ENCODE assay signal across 8 cellular contexts in genomic region chr14:74860899-74861733, GRCh38. TPM values are rescaled to one million over a fixed set of nuclear protein-coding genes. Genes with fewer than 3 reads are reported as not detected.
DNase-seq lines count a peak whose midpoint lies in the region; ATAC-seq, FAIRE-seq and TF ChIP-seq lines count a peak whose summit lies in the region.

No MANE protein-coding gene starts in this region.

- no peak overlapping the region for H4K91ac ChIP-seq in H1 (replicated peaks; ENCODE audit: insufficient read length, low read length)

- TF ChIP-seq CTCF in D721Med (IDR thresholded peaks at IDR 0.05; ENCODE audit: insufficient read depth, missing control alignments) (peak; percentile 92), H1 (IDR thresholded peaks at IDR 0.05; ENCODE audit: control extremely low read depth in 1 of 3, insufficient read depth in 1 of 3, low read depth in 1 of 3, low read length in 3 of 3) (peak; percentile 81 to 89 (median 88))

- H3K23ac ChIP-seq in H1 (ENCODE audit: insufficient read length) (no peak overlapping the region), mesendoderm (ENCODE audit: low read length) (no peak overlapping the region)

- H3K4me2 ChIP-seq in H1 (ENCODE audit: insufficient read depth in 1 of 2, low read depth in 2 of 2, low read length in 2 of 2) (no peak overlapping the region; a peak in 1 of 4 replicates), mesendoderm (ENCODE audit: low read length) (no peak overlapping the region)

- TF ChIP-seq POLR2A in H1 (IDR thresholded peaks at IDR 0.05; ENCODE audit: control extremely low read depth in 1 of 2, low read depth in 2 of 2, low read length in 2 of 2), result no peak

- TF ChIP-seq EP300 in H1 (IDR thresholded peaks at IDR 0.05; ENCODE audit: borderline replicate concordance in 1 of 2, low read depth in 2 of 2, low read length in 2 of 2), result no peak

- no peaks in the 10 kb centered on the region for H3K79me2 ChIP-seq in H1 (ENCODE audit: control insufficient read depth in 1 of 2, insufficient read depth in 2 of 2, low read length in 2 of 2)
- no peaks in the 10 kb centered on the region for H3K79me2 ChIP-seq in mesendoderm (ENCODE audit: control insufficient read depth, insufficient read depth, low read length)

- H3K4ac ChIP-seq in H1 (replicated peaks; ENCODE audit: insufficient read length, low read depth, low read length) (no peak overlapping the region), mesendoderm (ENCODE audit: low read depth, low read length) (no peak overlapping the region)

- H3K79me1 ChIP-seq in H1 (ENCODE audit: low read depth, low read length) (no peaks in the 10 kb centered on the region), mesendoderm (ENCODE audit: low read length) (no peaks in the 10 kb centered on the region)

- H3K4me1 ChIP-seq in H1 (replicated peaks in 1 of 4; ENCODE audit: control insufficient read depth in 3 of 4, insufficient read depth in 4 of 4, low read length in 3 of 4) (0 out of 7 replicates have a peak, but pooled peaks cover 0 to 2% (median 0%) of the 10 kb centered on the region in 4 experiments), mesendoderm (ENCODE audit: control insufficient read depth, low read depth, low read length) (no peaks in the 10 kb centered on the region)

- H2BK12ac ChIP-seq in H1 (ENCODE audit: low read depth, low read length), result no peak overlapping the region

- 38% methylated on average over 7 of the region's 7 CpGs; no CpG with 5 or more reads in 1 of the 2 experiments for WGBS in H1 (ENCODE audit: extremely low coverage in 1 of 2, insufficient coverage in 1 of 2, insufficient read length in 1 of 2, insufficient replicate concordance in 2 of 2, low coverage in 1 of 2, low lambda C conversion rate in 2 of 2, missing lambda C conversion rate in 1 of 2), 2 experiments
- WGBS in mesendoderm (ENCODE audit: extremely low coverage, insufficient coverage, low lambda C conversion rate), result no CpG with 5 or more reads among the region's 7 CpGs

- H2BK120ac ChIP-seq in H1 (replicated peaks; ENCODE audit: low read depth, low read length), result no peak overlapping the region
- H2BK120ac ChIP-seq in mesendoderm (ENCODE audit: low read depth, low read length), result no peak overlapping the region

- CTCF ChIA-PET in H1 (lab: Charles Lee; ENCODE audit: partially characterized antibody), result interaction anchor here (0.6 to 18.3 kb wide), 35 partner anchors 8 to 1194 kb away, joined by 3 to 509 read pairs (median 4); partner anchors contain the start of genes DLST, PGF, PROX2 and RPS6KL1

- H3K9me3 ChIP-seq in H1 (ENCODE audit: insufficient read depth in 2 of 2, low read depth in 1 of 2, low read length in 1 of 2), result no peaks in the 10 kb centered on the region

- no peaks in the 10 kb centered on the region for H3K27me3 ChIP-seq in H1 (replicated peaks in 1 of 4; ENCODE audit: control insufficient read depth in 3 of 4, extremely low read depth in 1 of 4, insufficient read depth in 3 of 4, low read length in 3 of 4)
- H3K27me3 ChIP-seq in mesendoderm (ENCODE audit: insufficient read depth, low read length, poor library complexity), result no peaks in the 10 kb centered on the region

- H3K56ac ChIP-seq in H1 (replicated peaks; ENCODE audit: insufficient read length, low read depth, low read length) (no peak overlapping the region), mesendoderm (ENCODE audit: low read length) (no peak overlapping the region)

- H3K14ac ChIP-seq in H1 (ENCODE audit: insufficient read length), result no peak overlapping the region

- H2BK20ac ChIP-seq in H1 (ENCODE audit: low read length), result no peak overlapping the region

- no peak overlapping the region for H2AK5ac ChIP-seq in H1 (ENCODE audit: low read depth, low read length)
- no peak overlapping the region for H2AK5ac ChIP-seq in mesendoderm (ENCODE audit: low read length)

- no peaks in the 10 kb centered on the region for H4K20me1 ChIP-seq in H1 (replicated peaks in 1 of 2; ENCODE audit: control insufficient read depth in 1 of 2, insufficient read depth in 2 of 2, low read length in 2 of 2)

- peak; percentile 93 to 95 for TF ChIP-seq RAD21 in H1 (IDR thresholded peaks at IDR 0.05 in 1 of 2, conservative IDR thresholded peaks at IDR 0.05 in 1 of 2; ENCODE audit: low read depth in 2 of 2, low read length in 2 of 2)

- H2BK15ac ChIP-seq in H1 (ENCODE audit: low read length), result no peak overlapping the region
- H2BK15ac ChIP-seq in mesendoderm (replicated peaks; ENCODE audit: low read depth), result no peak overlapping the region

- no peak overlapping the region for H3K27ac ChIP-seq in H1 (ENCODE audit: low read depth, low read length)
- H3K27ac ChIP-seq in mesendoderm (ENCODE audit: low read depth, low read length), result no peak overlapping the region

- no peak overlapping the region for H3K9ac ChIP-seq in H1 (replicated peaks in 1 of 4; ENCODE audit: extremely low read depth in 1 of 4, low read depth in 3 of 4, low read length in 3 of 4)
- no peak overlapping the region for H3K9ac ChIP-seq in mesendoderm (ENCODE audit: low read length)

- H2BK5ac ChIP-seq in H1 (ENCODE audit: low read depth, low read length) (no peak overlapping the region), mesendoderm (ENCODE audit: low read length) (no peak overlapping the region)

- peak overlapping the region; percentile 47; the same call in 1 of the 2 replicates for H2AFZ ChIP-seq in H1 (ENCODE audit: low read length)

- H4K5ac ChIP-seq in H1 (ENCODE audit: insufficient read length, low read depth, low read length), result no peak overlapping the region
- no peak overlapping the region for H4K5ac ChIP-seq in mesendoderm (ENCODE audit: low read length)

- H3K4me3 ChIP-seq in H1 (ENCODE audit: extremely low read depth in 1 of 4, insufficient read depth in 2 of 4, low read depth in 3 of 4, low read length in 4 of 4), result no peak overlapping the region
- H3K4me3 ChIP-seq in mesendoderm (ENCODE audit: low read length), result no peak overlapping the region

- ATAC-seq in GM19463 (IDR thresholded peaks at IDR 0.05; ENCODE audit: unreplicated experiment), result no peak

- H3K18ac ChIP-seq in H1 (ENCODE audit: extremely low read depth, low read length) (no peak overlapping the region), mesendoderm (ENCODE audit: low read length) (no peak overlapping the region)

- POLR2A ChIA-PET in H1 (lab: Charles Lee; ENCODE audit: partially characterized antibody), result interaction anchor here (0.5 to 8.6 kb wide), 16 partner anchors 8 to 537 kb away, joined by 3 to 80 read pairs (median 3); partner anchors contain the start of genes DLST, LTBP2 and NEK9

- H3K36me3 ChIP-seq in H1 (ENCODE audit: control insufficient read depth in 2 of 4, insufficient read depth in 4 of 4, low read length in 3 of 4) (no peaks in the 10 kb centered on the region), mesendoderm (ENCODE audit: control insufficient read depth, insufficient read depth, low read length) (no peaks in the 10 kb centered on the region)

- DNase-seq in D721Med (ENCODE audit: insufficient read length, low spot score) (peak; percentile 33), HUDEP-2 (lab: John Stamatoyannopoulos, UW; ENCODE audit: unreplicated experiment in 76 of 76) (peak in 74 of 76 experiments; percentile 5 to 92 (median 70)), NK-92 (lab: John Stamatoyannopoulos, UW; ENCODE audit: unreplicated experiment) (peak; percentile 48), H1 (ENCODE audit: low read depth in 1 of 2, low spot score in 2 of 2) (peak; percentile 79 to 98), mesendoderm (peak; percentile 92)
- peak; percentile 90 to 92 for DNase-seq in activated CD8-positive, alpha-beta memory T cell treated with anti-CD3 and anti-CD28 coated beads for 1 hour (ENCODE audit: extremely low read depth in 1 of 2, low read depth in 1 of 2)
- peak; percentile 86 to 89 for DNase-seq in stimulated activated CD8-positive, alpha-beta memory T cell treated with anti-CD3 and anti-CD28 coated beads, Interleukin-2, amount 100 ng/mL, for 1 hour (ENCODE audit: low read depth in 2 of 2)

- FAIRE-seq in D721Med (lab: Jason Lieb, UNC) (no peak), H1 (lab: Jason Lieb, UNC) (peak; percentile 99)

- no peaks in the 10 kb centered on the region; the same call in 1 of the 2 replicates for H3K23me2 ChIP-seq in H1 (ENCODE audit: low read depth, low read length)

- H4K8ac ChIP-seq in H1 (ENCODE audit: extremely low read depth, insufficient read depth, low read length) (no peak overlapping the region; the same call in 1 of the 2 replicates), mesendoderm (ENCODE audit: low read depth, low read length) (no peak overlapping the region)

TF ChIP-seq in H1, 55 proteins besides CTCF, POLR2A, EP300 and RAD21:
- no peak for TF ChIP-seq CHD1 (IDR thresholded peaks at IDR 0.05; ENCODE audit: low read depth, low read length)
- TF ChIP-seq CEBPB (IDR thresholded peaks at IDR 0.05; ENCODE audit: low read depth, low read length), result peak; percentile 61; the same call in 1 of the 2 replicates

RNA-seq across cellular contexts. Expression of gene PROX2, which starts 14.8 kb away (rescaled TPM):
- not detected in 2 replicates for total RNA-seq in H1 (2021; fragmentation: NEBNext Ultra II Directional; extraction: Animal tissue kit (Norgen Biotek cat#: 25700))
- 0.03 and 0.08 TPM in 2 replicates for polyA plus RNA-seq in H1 (2011; rRNA removed)
- polyA plus RNA-seq in H1 (2011; cell fraction: cytosol; rRNA removed), result 0.05 TPM
- polyA plus RNA-seq in H1 (2011; cell fraction: nucleus; rRNA removed), result 0.19 TPM
- polyA plus RNA-seq in H1 (2012, experiment 1 of 2), result 0.08 to 0.29 TPM (median 0.16 TPM) in 4 replicates
- polyA plus RNA-seq in H1 (2012, experiment 2 of 2), result not detected
- polyA plus RNA-seq in H1 (2013, experiment 1 of 2), result 0.02 TPM
- polyA plus RNA-seq in H1 (2013, experiment 2 of 2), result 0.04 TPM
- polyA minus RNA-seq in H1 (2011; rRNA and poly(A)+ RNA removed), result 0.05 and 0.13 TPM in 2 replicates
- polyA minus RNA-seq in H1 (2011; cell fraction: cytosol; rRNA and poly(A)+ RNA removed), result not detected
- polyA minus RNA-seq in H1 (2011; cell fraction: nucleus; rRNA and poly(A)+ RNA removed), result 0.10 TPM
- polyA plus RNA-seq in mesendoderm (2013, experiment 1 of 2), result 0.01 TPM
- 0.04 TPM for polyA plus RNA-seq in mesendoderm (2013, experiment 2 of 2)

RNA-seq across cellular contexts. Expression of gene DLST, which starts 20.6 kb away (rescaled TPM):
- total RNA-seq in H1 (2021; fragmentation: NEBNext Ultra II Directional; extraction: Animal tissue kit (Norgen Biotek cat#: 25700)), result 111 and 117 TPM in 2 replicates
- polyA plus RNA-seq in H1 (2011; rRNA removed), result 96.5 and 120 TPM in 2 replicates
- 151 TPM for polyA plus RNA-seq in H1 (2011; cell fraction: cytosol; rRNA removed)
- 173 TPM for polyA plus RNA-seq in H1 (2011; cell fraction: nucleus; rRNA removed)
- 81.2 to 99.3 TPM (median 96.1 TPM) in 4 replicates for polyA plus RNA-seq in H1 (2012, experiment 1 of 2)
- 66.6 TPM for polyA plus RNA-seq in H1 (2012, experiment 2 of 2)
- 49.9 TPM for polyA plus RNA-seq in H1 (2013, experiment 1 of 2)
- polyA plus RNA-seq in H1 (2013, experiment 2 of 2), result 48.6 TPM
- polyA minus RNA-seq in H1 (2011; rRNA and poly(A)+ RNA removed), result 159 and 173 TPM in 2 replicates
- 73.1 TPM for polyA minus RNA-seq in H1 (2011; cell fraction: cytosol; rRNA and poly(A)+ RNA removed)
- 68.7 TPM for polyA minus RNA-seq in H1 (2011; cell fraction: nucleus; rRNA and poly(A)+ RNA removed)
- 50.0 TPM for polyA plus RNA-seq in mesendoderm (2013, experiment 1 of 2)
- 52.5 TPM for polyA plus RNA-seq in mesendoderm (2013, experiment 2 of 2)

Comparison
In these comparisons a context has a peak if more than half of its experiments do, and no peak if none do; other contexts are left out.
1. DNase-seq: peak in every context shown above with its lines; median percentile 92 in mesendoderm; 91 in activated CD8-positive, alpha-beta memory T cell treated with anti-CD3 and anti-CD28 coated beads for 1 hour; 88 in H1; 88 in stimulated activated CD8-positive, alpha-beta memory T cell treated with anti-CD3 and anti-CD28 coated beads, Interleukin-2, amount 100 ng/mL, for 1 hour; 70 in HUDEP-2; 48 in NK-92; 33 in D721Med.